ENCODE assay signal across 9 cellular contexts in the genomic region with DNA sequence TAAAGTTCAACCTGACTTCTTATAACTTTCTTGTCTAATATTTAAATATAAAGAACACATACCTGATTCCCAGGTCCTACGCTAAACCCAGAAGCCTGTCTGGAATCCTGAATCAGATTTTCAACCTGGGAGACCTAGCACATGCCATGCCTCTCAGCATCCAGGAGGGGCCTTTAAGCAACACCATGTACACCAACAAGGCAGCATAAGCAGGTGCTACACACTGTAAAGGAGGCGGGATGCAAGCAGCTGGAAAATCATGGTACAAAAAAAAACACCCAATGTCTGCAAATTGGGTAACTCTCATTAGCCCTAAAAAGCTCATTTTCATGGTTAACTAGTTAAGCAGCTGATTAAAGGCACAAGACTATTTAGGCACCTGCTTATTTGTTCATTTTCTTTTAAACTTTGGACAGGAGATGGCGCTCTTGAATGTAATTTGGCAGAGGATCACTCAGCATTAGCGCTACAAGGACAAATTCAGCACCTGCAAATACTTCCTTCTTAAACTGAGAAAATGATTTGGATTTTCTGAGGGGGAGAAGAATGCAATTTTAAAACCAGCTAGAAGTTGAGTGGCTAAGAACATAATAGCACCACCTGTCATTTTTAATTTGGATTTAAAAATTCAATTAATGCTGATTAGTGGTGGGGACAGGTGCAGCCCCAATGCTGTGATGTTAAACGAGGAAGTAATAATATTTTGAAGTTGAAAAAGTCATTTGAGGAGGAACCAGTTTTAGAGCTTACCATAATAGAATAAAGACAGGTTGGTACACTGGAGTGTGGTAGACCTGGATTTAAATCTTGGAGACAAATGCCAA.
A peak's percentile ranks its signal among the peaks of the same experiment; 100 is the strongest.
DNase-seq lines count a peak whose midpoint lies in the region; ATAC-seq, FAIRE-seq and TF ChIP-seq lines count a peak whose summit lies in the region.
"Had no signal": no experiment of that assay in that cellular context is flagged by ENCODE, and none has a peak within 500 bp of the region (broad histone marks: within the 10 kb centered on the region; RNA-seq: fewer than 3 reads in every experiment).

No MANE protein-coding gene starts in this region.

- no peaks in the 10 kb centered on the region for H3K36me3 Mint-ChIP-seq in CD4-positive, alpha-beta T cell (ENCODE audit: low read depth)

- no peaks in the 10 kb centered on the region for H3K4me1 Mint-ChIP-seq in CD4-positive, alpha-beta T cell (ENCODE audit: low read depth)

- TF ChIP-seq RAD21 in liver (IDR thresholded peaks at IDR 0.05): peak; percentile 66 to 70

- H3K9me3 Mint-ChIP-seq in CD4-positive, alpha-beta T cell: no peaks in the 10 kb centered on the region

- no peak overlapping the region for H3K9ac ChIP-seq in liver (ENCODE audit: low read depth in 1 of 2, low read length in 2 of 2)

- peak; percentile 77 for TF ChIP-seq CTCF in CD4-positive, alpha-beta T cell (IDR thresholded peaks at IDR 0.05)
- peak; percentile 45 for TF ChIP-seq CTCF in brain microvascular endothelial cell (IDR thresholded peaks at IDR 0.05; ENCODE audit: low read depth, low read length, missing control alignments)
- TF ChIP-seq CTCF in liver (IDR thresholded peaks at IDR 0.05; ENCODE audit: low read depth, low read length, missing input control): no peak

- H3K9me3 ChIP-seq in CD4-positive, alpha-beta T cell (ENCODE audit: control insufficient read depth, low read length): no peaks in the 10 kb centered on the region
- H3K9me3 ChIP-seq in liver (ENCODE audit: control insufficient read depth in 4 of 4, low read length in 3 of 4): peaks cover 0 to 5% (median under 1%) of the 10 kb centered on the region in 4 donors

- no peak overlapping the region for H3K4me3 Mint-ChIP-seq in CD4-positive, alpha-beta T cell

- no peak overlapping the region for H3K27ac ChIP-seq in CD4-positive, alpha-beta T cell (ENCODE audit: low read depth, low read length)
- H3K27ac ChIP-seq in brain microvascular endothelial cell (no peak overlapping the region), liver (ENCODE audit: low read depth in 1 of 2, low read length in 2 of 2) (no peak overlapping the region)

- H3K4me3 ChIP-seq in brain microvascular endothelial cell (ENCODE audit: low read depth, low read length) (no peak overlapping the region), liver (ENCODE audit: low read depth in 1 of 3, low read length in 3 of 3) (no peak overlapping the region)

- intact Hi-C loops in CD4-positive, alpha-beta T cell (cut with DNase I, micrococcal nuclease): loop anchor here (1.0 to 10.0 kb wide), 10 partner anchors 170 to 1432 kb away; no protein-coding TSS in a partner anchor

- FAIRE-seq in GM12891 (lab: Jason Lieb, UNC): peak; percentile 60
- FAIRE-seq: TTC549 had no signal

- no peak for TF ChIP-seq POLR2A in GM12891 (IDR thresholded peaks at IDR 0.05; ENCODE audit: low read depth, low read length)

- no peaks in the 10 kb centered on the region for H3K4me1 ChIP-seq in liver (ENCODE audit: control insufficient read depth in 4 of 4, insufficient read depth in 4 of 4, low read length in 3 of 4)

- H3K27ac Mint-ChIP-seq in CD4-positive, alpha-beta T cell: no peak overlapping the region

- POLR2A ChIA-PET in CD4-positive, alpha-beta T cell (lab: Charles Lee): interaction anchor here (0.7 to 1.6 kb wide), 5 partner anchors 166 to 910 kb away, joined by 3 to 5 read pairs (median 3); no protein-coding TSS in a partner anchor

- in situ Hi-C loops in brain microvascular endothelial cell (cut with HindIII; ENCODE audit: low pct_ligation_motif_present, low sequenced_read_pairs): no loop called here

- ATAC-seq in CD4-positive, alpha-beta T cell (ENCODE audit: poor library complexity): peak; percentile 70
- ATAC-seq in HG02623 (IDR thresholded peaks at IDR 0.05; ENCODE audit: unreplicated experiment): no peak

- peak in 2 of 10 experiments; percentile 4 to 9 for DNase-seq in CD4-positive, alpha-beta T cell
- DNase-seq in GM12891 (ENCODE audit: insufficient read length, low spot score): no peak
- peak; percentile 43 for DNase-seq in HS-5 (ENCODE audit: low read depth)
- DNase-seq in NCI-H748 treated with DMSO at 0.1 percent for 48 hours (lab: John Stamatoyannopoulos, UW): peak; percentile 59
- DNase-seq in brain microvascular endothelial cell: peak; percentile 28
- no peak for DNase-seq in T1000 (lab: John Stamatoyannopoulos, UW)

- CTCF ChIA-PET in CD4-positive, alpha-beta T cell (lab: Charles Lee): interaction anchor here (0.5 to 4.0 kb wide), 16 partner anchors 10 to 851 kb away, joined by 3 to 27 read pairs (median 3); no protein-coding TSS in a partner anchor

- no peaks in the 10 kb centered on the region for H3K27me3 ChIP-seq in CD4-positive, alpha-beta T cell (ENCODE audit: control insufficient read depth, insufficient read depth, low read length)
- peaks cover 2% of the 10 kb centered on the region for H3K27me3 ChIP-seq in brain microvascular endothelial cell (replicated peaks)
- peaks cover 0 to 11% (median 1%) of the 10 kb centered on the region in 4 donors for H3K27me3 ChIP-seq in liver (ENCODE audit: control insufficient read depth in 4 of 4, insufficient read depth in 4 of 4, low read length in 3 of 4)

- WGBS in liver: 33% methylated on average over 5 of the region's 5 CpGs

- H3K36me3 ChIP-seq in brain microvascular endothelial cell (replicated peaks): no peaks in the 10 kb centered on the region
- H3K36me3 ChIP-seq in liver (ENCODE audit: control insufficient read depth in 4 of 4, insufficient read depth in 3 of 4, low read depth in 1 of 4, low read length in 3 of 4): no peaks in the 10 kb centered on the region

- no peaks in the 10 kb centered on the region for H3K27me3 Mint-ChIP-seq in CD4-positive, alpha-beta T cell

TF ChIP-seq in GM12891, 5 proteins besides CTCF, POLR2A, EP300 and RAD21:
- TF ChIP-seq PAX5 (IDR thresholded peaks at IDR 0.05; ENCODE audit: insufficient read depth, low read length, severe bottlenecking) (no peak), POU2F2 (IDR thresholded peaks at IDR 0.05; ENCODE audit: low read depth, low read length) (no peak), TAF1 (IDR thresholded peaks at IDR 0.05; ENCODE audit: low read depth, low read length) (no peak), SPI1 (IDR thresholded peaks at IDR 0.05; ENCODE audit: low read depth, low read length) (no peak), POLR2AphosphoS5 (IDR thresholded peaks at IDR 0.05; ENCODE audit: low read depth, low read length) (no peak)

TF ChIP-seq in liver, 16 proteins besides CTCF, POLR2A, EP300 and RAD21 (continues in another document):
- TF ChIP-seq SP1 (IDR thresholded peaks at IDR 0.05) (no peak), REST (IDR thresholded peaks at IDR 0.05) (no peak), FOXA2 (IDR thresholded peaks at IDR 0.05) (no peak), NR2F2 (IDR thresholded peaks at IDR 0.05) (no peak), ATF3 (IDR thresholded peaks at IDR 0.05) (no peak), TAF1 (conservative IDR thresholded peaks at IDR 0.05) (no peak), HNF4G (IDR thresholded peaks at IDR 0.05) (no peak), HNF4A (conservative IDR thresholded peaks at IDR 0.05) (no peak), JUND (IDR thresholded peaks at IDR 0.05) (no peak), EGR1 (IDR thresholded peaks at IDR 0.05; ENCODE audit: low read depth in 2 of 2) (no peak), YY1 (IDR thresholded peaks at IDR 0.05) (no peak), FOXA1 (IDR thresholded peaks at IDR 0.05) (no peak), GABPA (IDR thresholded peaks at IDR 0.05 in 1 of 2, conservative IDR thresholded peaks at IDR 0.05 in 1 of 2) (no peak), RXRA (IDR thresholded peaks at IDR 0.05) (no peak)
- TF ChIP-seq, protein P1, sequence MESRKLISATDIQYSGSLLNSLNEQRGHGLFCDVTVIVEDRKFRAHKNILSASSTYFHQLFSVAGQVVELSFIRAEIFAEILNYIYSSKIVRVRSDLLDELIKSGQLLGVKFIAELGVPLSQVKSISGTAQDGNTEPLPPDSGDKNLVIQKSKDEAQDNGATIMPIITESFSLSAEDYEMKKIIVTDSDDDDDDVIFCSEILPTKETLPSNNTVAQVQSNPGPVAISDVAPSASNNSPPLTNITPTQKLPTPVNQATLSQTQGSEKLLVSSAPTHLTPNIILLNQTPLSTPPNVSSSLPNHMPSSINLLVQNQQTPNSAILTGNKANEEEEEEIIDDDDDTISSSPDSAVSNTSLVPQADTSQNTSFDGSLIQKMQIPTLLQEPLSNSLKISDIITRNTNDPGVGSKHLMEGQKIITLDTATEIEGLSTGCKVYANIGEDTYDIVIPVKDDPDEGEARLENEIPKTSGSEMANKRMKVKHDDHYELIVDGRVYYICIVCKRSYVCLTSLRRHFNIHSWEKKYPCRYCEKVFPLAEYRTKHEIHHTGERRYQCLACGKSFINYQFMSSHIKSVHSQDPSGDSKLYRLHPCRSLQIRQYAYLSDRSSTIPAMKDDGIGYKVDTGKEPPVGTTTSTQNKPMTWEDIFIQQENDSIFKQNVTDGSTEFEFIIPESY (IDR thresholded peaks at IDR 0.05): no peak

Comparison
In these comparisons a context has a peak if more than half of its experiments do, and no peak if none do; other contexts are left out.
1. DNase-seq: peak in HS-5 (single experiment), NCI-H748 treated with DMSO at 0.1 percent for 48 hours (single experiment) and brain microvascular endothelial cell (single experiment); none in GM12891 (single experiment) and T1000 (single experiment).